In genomic region chr16:66934839-66935318, GRCh38 we compare ENCODE assay signal across 9 cellular contexts. TPM values are rescaled to one million over a fixed set of nuclear protein-coding genes. Genes with fewer than 3 reads are reported as not detected.
DNase-seq lines count a peak whose midpoint lies in the region; ATAC-seq and TF ChIP-seq lines count a peak whose summit lies in the region.
"Not testable (repeated sequence)": the region's sequence is repeated elsewhere in the genome, so short reads cannot be mapped to it uniquely, and the experiment has no call there.
"Had no signal": no experiment of that assay in that cellular context is flagged by ENCODE, and none has a peak within 500 bp of the region (broad histone marks: within the 10 kb centered on the region; RNA-seq: fewer than 3 reads in every experiment).

No MANE protein-coding gene starts in this region.

- H4K20me1 ChIP-seq in HCT116 (ENCODE audit: insufficient read depth); MM.1S (ENCODE audit: insufficient read depth, low read length): not testable (repeated sequence)

- not testable (repeated sequence) for TF ChIP-seq POLR2A in HCT116 (IDR thresholded peaks at IDR 0.05; ENCODE audit: borderline replicate concordance, extremely low read depth, insufficient read depth, insufficient read length)

- not testable (repeated sequence) for DNase-seq in CD4-positive, alpha-beta memory T cell; HCT116 (ENCODE audit: low read depth, low spot score); MM.1S; activated CD8-positive, alpha-beta T cell treated with anti-CD3 and anti-CD28 coated beads for 36 hours; choroid plexus epithelial cell (ENCODE audit: low read depth); right cardiac atrium; naive thymus-derived CD8-positive, alpha-beta T cell

- 0 out of 2 replicates have a peak, but pooled peaks have one; percentile 0 for ATAC-seq in HCT116
- not testable (repeated sequence) for ATAC-seq in activated CD8-positive, alpha-beta T cell treated with anti-CD3 and anti-CD28 coated beads for 36 hours; right cardiac atrium; naive thymus-derived CD8-positive, alpha-beta T cell

- H3K27me3 Mint-ChIP-seq in CD4-positive, alpha-beta memory T cell; activated CD8-positive, alpha-beta T cell treated with anti-CD3 and anti-CD28 coated beads for 36 hours; naive thymus-derived CD8-positive, alpha-beta T cell: not testable (repeated sequence)

- TF ChIP-seq CTCF in HCT116 (IDR thresholded peaks at IDR 0.05 in 2 of 3, conservative IDR thresholded peaks at IDR 0.05 in 1 of 3; ENCODE audit: borderline replicate concordance in 1 of 3, insufficient read depth in 1 of 3, low read depth in 2 of 3, low read length in 2 of 3); MM.1S (IDR thresholded peaks at IDR 0.05; ENCODE audit: low read length); activated CD8-positive, alpha-beta T cell treated with anti-CD3 and anti-CD28 coated beads for 36 hours (IDR thresholded peaks at IDR 0.05); choroid plexus epithelial cell (conservative IDR thresholded peaks at IDR 0.05; ENCODE audit: low read depth, low read length): not testable (repeated sequence)

- POLR2A ChIA-PET in CD4-positive, alpha-beta memory T cell (lab: Charles Lee; ENCODE audit: partially characterized antibody) = interaction anchor here (0.7 to 2.3 kb wide), 7 partner anchors 9 to 336 kb away, joined by 3 to 13 read pairs (median 6); partner anchors contain the start of genes FBXL8, NAE1, PDP2 and TRADD
- POLR2A ChIA-PET in HCT116 (lab: Charles Lee) = not testable (repeated sequence)
- POLR2A ChIA-PET in activated CD8-positive, alpha-beta T cell treated with anti-CD3 and anti-CD28 coated beads for 36 hours (lab: Charles Lee) = interaction anchor here (0.7 to 1.8 kb wide), 7 partner anchors 16 to 78 kb away, joined by 3 to 5 read pairs (median 3); no protein-coding TSS in a partner anchor
- POLR2A ChIA-PET in naive thymus-derived CD8-positive, alpha-beta T cell (lab: Charles Lee) = interaction anchor here (2.3 to 2.7 kb wide), 2 partner anchors 9 to 105 kb away, joined by 6 to 9 read pairs; partner anchors contain the start of gene NAE1

- WGBS in right cardiac atrium = under 1% methylated on average over 21 of the region's 24 CpGs

- intact Hi-C loops in CD4-positive, alpha-beta memory T cell (cut with micrococcal nuclease) = loop anchor here (2.0 kb wide), 1 partner anchor 62 kb away; no protein-coding TSS in a partner anchor
- intact Hi-C loops in HCT116 (cut with micrococcal nuclease) = not testable (repeated sequence)
- intact Hi-C loops in activated CD8-positive, alpha-beta T cell treated with anti-CD3 and anti-CD28 coated beads for 36 hours (cut with micrococcal nuclease) = loop anchor here (5.0 kb wide), 1 partner anchor 58 kb away; no protein-coding TSS in a partner anchor
- intact Hi-C loops in right cardiac atrium (cut with DNase I) = loop anchor here in 2 of 4 donors (5.0 kb wide), 1 partner anchor 38 kb away; no protein-coding TSS in a partner anchor

- H3K4me1 ChIP-seq in CD4-positive, alpha-beta memory T cell (ENCODE audit: insufficient read depth, low read length) = peaks cover 49% of the 10 kb centered on the region
- H3K4me1 ChIP-seq in HCT116 (ENCODE audit: control insufficient read depth in 1 of 2, insufficient read depth in 2 of 2, low read length in 2 of 2) = peaks cover 0 to 26% of the 10 kb centered on the region in 2 experiments; a peak in 3 of 4 replicates
- not testable (repeated sequence) for H3K4me1 ChIP-seq in MM.1S (ENCODE audit: low read length); right cardiac atrium (ENCODE audit: control insufficient read depth, insufficient read depth, low read length)
- peaks cover 45% of the 10 kb centered on the region for H3K4me1 ChIP-seq in stomach smooth muscle (ENCODE audit: control insufficient read depth, insufficient read depth, low read length)

- BruUV-seq in HCT116 (replicated peaks; lab: Mats Ljungman, UMichigan) = not testable (repeated sequence)

- not testable (repeated sequence) for H3K9me3 Mint-ChIP-seq in CD4-positive, alpha-beta memory T cell; activated CD8-positive, alpha-beta T cell treated with anti-CD3 and anti-CD28 coated beads for 36 hours; naive thymus-derived CD8-positive, alpha-beta T cell

- H3K4me1 Mint-ChIP-seq in CD4-positive, alpha-beta memory T cell = peaks cover 32 to 72% (median 51%) of the 10 kb centered on the region in 4 donors
- H3K4me1 Mint-ChIP-seq in activated CD8-positive, alpha-beta T cell treated with anti-CD3 and anti-CD28 coated beads for 36 hours (ENCODE audit: low read depth) = peaks cover 47% of the 10 kb centered on the region
- H3K4me1 Mint-ChIP-seq in naive thymus-derived CD8-positive, alpha-beta T cell = peaks cover 41 to 68% (median 57%) of the 10 kb centered on the region in 4 donors

- not testable (repeated sequence) for H3K9me3 ChIP-seq in CD4-positive, alpha-beta memory T cell (ENCODE audit: control insufficient read depth in 1 of 2, low read length in 2 of 2); HCT116 (ENCODE audit: control insufficient read depth in 1 of 2, insufficient read depth in 1 of 2, low read depth in 1 of 2, low read length in 2 of 2); MM.1S (replicated peaks; ENCODE audit: insufficient read depth, low read length); right cardiac atrium (ENCODE audit: control insufficient read depth, low read length); stomach smooth muscle (ENCODE audit: control insufficient read depth in 2 of 2, low read length in 2 of 2)

- H2AFZ ChIP-seq in HCT116 (ENCODE audit: low read depth, low read length, poor library complexity, severe bottlenecking) = not testable (repeated sequence)
- H2AFZ ChIP-seq in MM.1S (ENCODE audit: low read length) = peak overlapping the region; percentile 68

- CTCF ChIA-PET in CD4-positive, alpha-beta memory T cell (lab: Charles Lee; ENCODE audit: partially characterized antibody); HCT116 (lab: Charles Lee); activated CD8-positive, alpha-beta T cell treated with anti-CD3 and anti-CD28 coated beads for 36 hours (lab: Charles Lee): not testable (repeated sequence)

- not testable (repeated sequence) for H3F3A ChIP-seq in MM.1S (ENCODE audit: insufficient read depth, low read length)

- H3K4me3 ChIP-seq in CD4-positive, alpha-beta memory T cell (ENCODE audit: low read length in 2 of 2) = peak overlapping the region; percentile 88 to 98
- H3K4me3 ChIP-seq in HCT116 (replicated peaks in 1 of 2; ENCODE audit: low read depth in 1 of 2, low read length in 2 of 2) (peak overlapping the region; percentile 99), MM.1S (ENCODE audit: low read length) (peak overlapping the region; percentile 93), choroid plexus epithelial cell (ENCODE audit: low read depth, low read length) (peak overlapping the region; percentile 97), right cardiac atrium (ENCODE audit: low read length) (peak overlapping the region; percentile 62), stomach smooth muscle (ENCODE audit: low read length in 2 of 2) (peak overlapping the region; percentile 87 to 100)

- peaks cover 13 to 63% of the 10 kb centered on the region in 2 donors for H3K36me3 Mint-ChIP-seq in CD4-positive, alpha-beta memory T cell
- H3K36me3 Mint-ChIP-seq in activated CD8-positive, alpha-beta T cell treated with anti-CD3 and anti-CD28 coated beads for 36 hours (ENCODE audit: low read depth) = peaks cover 48% of the 10 kb centered on the region
- H3K36me3 Mint-ChIP-seq in naive thymus-derived CD8-positive, alpha-beta T cell = peaks cover 0 to 52% (median 5%) of the 10 kb centered on the region in 3 donors

- TF ChIP-seq RAD21 in HCT116 (IDR thresholded peaks at IDR 0.05; ENCODE audit: low read depth) = not testable (repeated sequence)

- H3K9ac ChIP-seq in HCT116 (ENCODE audit: low read length) (peak overlapping the region; percentile 98), MM.1S (ENCODE audit: low read length) (peak overlapping the region; percentile 91), stomach smooth muscle (ENCODE audit: low read length in 2 of 2) (peak overlapping the region; percentile 91 to 97)

- H3K79me2 ChIP-seq in HCT116 (ENCODE audit: insufficient read depth, low read length) = peaks cover 62% of the 10 kb centered on the region
- peaks cover 41% of the 10 kb centered on the region for H3K79me2 ChIP-seq in MM.1S (ENCODE audit: low read length)

- H3K4me2 ChIP-seq in HCT116 (ENCODE audit: low read length) = peak overlapping the region; percentile 97
- peak overlapping the region; percentile 86 for H3K4me2 ChIP-seq in MM.1S (ENCODE audit: low read depth, low read length)

- H3K9me2 ChIP-seq in HCT116 (ENCODE audit: insufficient read depth); MM.1S (replicated peaks; ENCODE audit: insufficient read depth, low read length): not testable (repeated sequence)

- RAD21 ChIA-PET in HCT116 (lab: Charles Lee; ENCODE audit: low non-redundant PET in 1 of 2, low total read pairs in 2 of 2, uncharacterized antibody in 2 of 2, unreplicated experiment in 2 of 2) = not testable (repeated sequence)

- not testable (repeated sequence) for H3K27me3 ChIP-seq in CD4-positive, alpha-beta memory T cell (ENCODE audit: insufficient read depth, low read length); HCT116 (ENCODE audit: insufficient read depth, low read length); MM.1S (replicated peaks; ENCODE audit: insufficient read depth, low read length); right cardiac atrium (ENCODE audit: control insufficient read depth, insufficient read depth); stomach smooth muscle (ENCODE audit: control insufficient read depth in 1 of 2, insufficient read depth in 2 of 2, low read length in 2 of 2)

- peaks cover 14% of the 10 kb centered on the region for H3K36me3 ChIP-seq in CD4-positive, alpha-beta memory T cell (ENCODE audit: insufficient read depth, low read length)
- H3K36me3 ChIP-seq in HCT116 (ENCODE audit: control insufficient read depth in 1 of 2, insufficient read depth in 2 of 2, low read length in 2 of 2) (peaks cover 8 to 27% of the 10 kb centered on the region in 2 experiments; a peak in 2 of 4 replicates), stomach smooth muscle (ENCODE audit: control insufficient read depth in 2 of 2, insufficient read depth in 2 of 2, low read length in 2 of 2) (peaks cover 20 to 37% of the 10 kb centered on the region in 2 donors)
- not testable (repeated sequence) for H3K36me3 ChIP-seq in MM.1S (replicated peaks; ENCODE audit: insufficient read depth, low read length)

- peak overlapping the region; percentile 93 to 100 (median 99) for H3K4me3 Mint-ChIP-seq in CD4-positive, alpha-beta memory T cell
- peak overlapping the region; percentile 99 for H3K4me3 Mint-ChIP-seq in activated CD8-positive, alpha-beta T cell treated with anti-CD3 and anti-CD28 coated beads for 36 hours
- peak overlapping the region; percentile 96 to 100 (median 98) for H3K4me3 Mint-ChIP-seq in naive thymus-derived CD8-positive, alpha-beta T cell

- peak overlapping the region; percentile 97 for H3K27ac ChIP-seq in CD4-positive, alpha-beta memory T cell (ENCODE audit: low read depth, low read length)
- H3K27ac ChIP-seq in HCT116 (ENCODE audit: low read depth, low read length) = peak overlapping the region; percentile 95
- H3K27ac ChIP-seq in MM.1S (ENCODE audit: low read length) = peak overlapping the region; percentile 53; the same call in 1 of the 2 replicates
- H3K27ac ChIP-seq in right cardiac atrium (ENCODE audit: low read length) = peak overlapping the region; percentile 84
- peak overlapping the region; percentile 88 for H3K27ac ChIP-seq in stomach smooth muscle (ENCODE audit: low read length)

- H3K27ac Mint-ChIP-seq in CD4-positive, alpha-beta memory T cell = peak overlapping the region; percentile 97 to 99 (median 99)
- H3K27ac Mint-ChIP-seq in activated CD8-positive, alpha-beta T cell treated with anti-CD3 and anti-CD28 coated beads for 36 hours = peak overlapping the region; percentile 98
- peak overlapping the region; percentile 95 to 99 (median 99) for H3K27ac Mint-ChIP-seq in naive thymus-derived CD8-positive, alpha-beta T cell

RNA-seq across cellular contexts. Expression of gene CES2, which starts 0.4 kb away (rescaled TPM):
- total RNA-seq in CD4-positive, alpha-beta memory T cell = 10 to 100 TPM; 46.5 to 51.0 TPM
- polyA plus RNA-seq in CD4-positive, alpha-beta memory T cell = 10 to 100 TPM; 25.4 to 30.4 TPM
- total RNA-seq in HCT116 (2021; ENCODE audit: unreplicated experiment) (35.4 TPM), right cardiac atrium (10 to 100 TPM; 32.4 to 47.6 (median 37.1) TPM)
- 17.9 and 19.7 TPM in 2 replicates for polyA plus RNA-seq in HCT116 (2012)
- total RNA-seq in activated CD8-positive, alpha-beta T cell treated with anti-CD3 and anti-CD28 coated beads for 36 hours = 10 to 100 TPM; 24.7 to 24.9 TPM
- polyA plus RNA-seq in right cardiac atrium = 46.1 TPM
- total RNA-seq in naive thymus-derived CD8-positive, alpha-beta T cell = 10 to 100 TPM; 56.7 to 62.7 TPM
- 10 to 100 TPM; 21.1 to 31.2 (median 31.2) TPM for polyA plus RNA-seq in naive thymus-derived CD8-positive, alpha-beta T cell

RNA-seq across cellular contexts. Expression of gene CIAO2B, which starts 0.7 kb away (rescaled TPM):
- 10 to 100 TPM; 72.7 to 75.0 TPM for total RNA-seq in CD4-positive, alpha-beta memory T cell
- 100 to 1,000 TPM; 128 to 150 TPM for polyA plus RNA-seq in CD4-positive, alpha-beta memory T cell
- total RNA-seq in HCT116 (2021; ENCODE audit: unreplicated experiment) = 113 TPM
- 330 and 345 TPM in 2 replicates for polyA plus RNA-seq in HCT116 (2012)
- 100 to 1,000 TPM; 150 to 162 TPM for total RNA-seq in activated CD8-positive, alpha-beta T cell treated with anti-CD3 and anti-CD28 coated beads for 36 hours
- total RNA-seq in right cardiac atrium = 100 to 1,000 TPM in 2 of 4 donors, 10 to 100 TPM in 2; 82.8 to 104 (median 100) TPM
- 239 TPM for polyA plus RNA-seq in right cardiac atrium
- total RNA-seq in naive thymus-derived CD8-positive, alpha-beta T cell = 10 to 100 TPM; 57.6 to 64.4 TPM
- polyA plus RNA-seq in naive thymus-derived CD8-positive, alpha-beta T cell = 100 to 1,000 TPM in 1 of 3 donors, 10 to 100 TPM in 2; 86.1 to 110 (median 91.3) TPM

RNA-seq across cellular contexts. Expression of gene RRAD, which starts 9.5 kb away (rescaled TPM):
- total RNA-seq in CD4-positive, alpha-beta memory T cell = under 1 TPM; 0.29 to 0.58 TPM
- polyA plus RNA-seq in CD4-positive, alpha-beta memory T cell = not detected
- total RNA-seq in HCT116 (2021; ENCODE audit: unreplicated experiment) (2.2 TPM), right cardiac atrium (100 to 1,000 TPM; 135 to 299 (median 142) TPM)
- polyA plus RNA-seq in HCT116 (2012) = 2.1 and 2.4 TPM in 2 replicates
- total RNA-seq in activated CD8-positive, alpha-beta T cell treated with anti-CD3 and anti-CD28 coated beads for 36 hours = 1 to 10 TPM in 1 of 2 experiments, under 1 TPM in 1; 0.61 to 1.1 TPM
- 375 TPM for polyA plus RNA-seq in right cardiac atrium
- under 1 TPM in 1 of 2 experiments, not detected in 1; 0.55 TPM for total RNA-seq in naive thymus-derived CD8-positive, alpha-beta T cell
- not detected for polyA plus RNA-seq in naive thymus-derived CD8-positive, alpha-beta T cell
- total RNA-seq: H4 had no signal

RNA-seq across cellular contexts. Expression of gene CDH16, which starts 16.2 kb away (rescaled TPM):
- total RNA-seq in CD4-positive, alpha-beta memory T cell = not detected
- not detected for polyA plus RNA-seq in CD4-positive, alpha-beta memory T cell
- total RNA-seq in HCT116 (2021; ENCODE audit: unreplicated experiment) (not detected), right cardiac atrium (under 1 TPM; 0.38 to 0.97 (median 0.65) TPM)
- not detected in 2 replicates for polyA plus RNA-seq in HCT116 (2012)
- total RNA-seq in activated CD8-positive, alpha-beta T cell treated with anti-CD3 and anti-CD28 coated beads for 36 hours = not detected
- 0.50 TPM for polyA plus RNA-seq in right cardiac atrium
- not detected for total RNA-seq in naive thymus-derived CD8-positive, alpha-beta T cell
- polyA plus RNA-seq in naive thymus-derived CD8-positive, alpha-beta T cell = not detected
- total RNA-seq: H4 had no signal

RNA-seq across cellular contexts. Expression of gene CES3, which starts 26.2 kb away (rescaled TPM):
- total RNA-seq in CD4-positive, alpha-beta memory T cell = under 1 TPM; 0.32 to 0.61 TPM
- polyA plus RNA-seq in CD4-positive, alpha-beta memory T cell = not detected
- total RNA-seq in HCT116 (2021; ENCODE audit: unreplicated experiment) (10.8 TPM), right cardiac atrium (1 to 10 TPM in 2 of 4 donors, under 1 TPM in 2; 0.88 to 1.3 (median 0.98) TPM)
- polyA plus RNA-seq in HCT116 (2012) = 4.9 and 5.8 TPM in 2 replicates
- total RNA-seq in activated CD8-positive, alpha-beta T cell treated with anti-CD3 and anti-CD28 coated beads for 36 hours = 1 to 10 TPM; 2.1 to 2.9 TPM
- polyA plus RNA-seq in right cardiac atrium = 0.48 TPM
- total RNA-seq in naive thymus-derived CD8-positive, alpha-beta T cell = under 1 TPM; 0.10 to 0.16 TPM
- polyA plus RNA-seq in naive thymus-derived CD8-positive, alpha-beta T cell = not detected

Comparison
In these comparisons a context has a peak if more than half of its experiments do, and no peak if none do; other contexts are left out.
1. RNA of gene RRAD, which starts 9.5 kb away (total RNA-seq): 135 to 299 TPM in right cardiac atrium; 2.2 TPM in HCT116 (single experiment), 0.61 to 1.1 TPM in activated CD8-positive, alpha-beta T cell treated with anti-CD3 and anti-CD28 coated beads for 36 hours, 0.29 to 0.58 TPM in CD4-positive, alpha-beta memory T cell and 0.55 TPM in naive thymus-derived CD8-positive, alpha-beta T cell; every median in the first group is over 10 times any median in the second.
2. Peak in every context shown above with its lines, with median percentiles within 50 percentile points of each other: H3K27ac ChIP-seq, H3K4me3 ChIP-seq, H3K27ac Mint-ChIP-seq, H3K4me3 Mint-ChIP-seq and H3K9ac ChIP-seq.